Comparison of ENCODE assay signal across 1 cellular context in the genomic region with DNA sequence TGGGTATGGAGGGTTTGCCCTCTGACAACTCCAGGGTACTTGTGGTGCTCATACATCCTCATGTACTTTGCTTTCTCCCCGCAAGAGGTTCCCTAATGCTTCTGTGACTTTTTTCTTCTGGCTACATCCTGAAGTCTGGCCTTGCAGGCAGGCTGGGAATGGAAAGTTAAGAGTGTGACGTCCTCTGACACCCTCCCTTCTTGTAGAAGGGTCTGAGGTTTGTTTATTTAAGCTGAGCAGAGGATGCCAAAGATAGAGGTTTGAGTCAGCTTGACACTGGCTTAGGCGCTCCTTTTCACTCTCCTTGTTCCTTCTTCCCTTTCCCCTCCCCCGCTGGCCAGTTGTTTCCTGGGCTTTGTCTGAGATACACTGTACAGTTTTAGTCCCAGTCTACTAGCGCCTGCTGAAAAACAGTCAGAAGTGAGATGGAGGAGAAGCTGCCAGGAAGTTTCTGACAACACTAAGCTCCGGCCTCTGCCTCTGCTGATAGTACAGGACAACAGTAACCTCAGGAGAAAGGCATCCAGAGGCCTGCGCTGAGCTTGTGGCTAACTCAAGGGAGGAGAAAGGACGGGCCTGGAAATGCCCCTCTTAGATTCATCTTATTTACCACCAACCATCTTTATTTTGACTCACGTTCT.
A peak's percentile ranks its signal among the peaks of the same experiment; 100 is the strongest.
TF ChIP-seq lines count a peak whose summit lies in the region.

A gene with protein sequence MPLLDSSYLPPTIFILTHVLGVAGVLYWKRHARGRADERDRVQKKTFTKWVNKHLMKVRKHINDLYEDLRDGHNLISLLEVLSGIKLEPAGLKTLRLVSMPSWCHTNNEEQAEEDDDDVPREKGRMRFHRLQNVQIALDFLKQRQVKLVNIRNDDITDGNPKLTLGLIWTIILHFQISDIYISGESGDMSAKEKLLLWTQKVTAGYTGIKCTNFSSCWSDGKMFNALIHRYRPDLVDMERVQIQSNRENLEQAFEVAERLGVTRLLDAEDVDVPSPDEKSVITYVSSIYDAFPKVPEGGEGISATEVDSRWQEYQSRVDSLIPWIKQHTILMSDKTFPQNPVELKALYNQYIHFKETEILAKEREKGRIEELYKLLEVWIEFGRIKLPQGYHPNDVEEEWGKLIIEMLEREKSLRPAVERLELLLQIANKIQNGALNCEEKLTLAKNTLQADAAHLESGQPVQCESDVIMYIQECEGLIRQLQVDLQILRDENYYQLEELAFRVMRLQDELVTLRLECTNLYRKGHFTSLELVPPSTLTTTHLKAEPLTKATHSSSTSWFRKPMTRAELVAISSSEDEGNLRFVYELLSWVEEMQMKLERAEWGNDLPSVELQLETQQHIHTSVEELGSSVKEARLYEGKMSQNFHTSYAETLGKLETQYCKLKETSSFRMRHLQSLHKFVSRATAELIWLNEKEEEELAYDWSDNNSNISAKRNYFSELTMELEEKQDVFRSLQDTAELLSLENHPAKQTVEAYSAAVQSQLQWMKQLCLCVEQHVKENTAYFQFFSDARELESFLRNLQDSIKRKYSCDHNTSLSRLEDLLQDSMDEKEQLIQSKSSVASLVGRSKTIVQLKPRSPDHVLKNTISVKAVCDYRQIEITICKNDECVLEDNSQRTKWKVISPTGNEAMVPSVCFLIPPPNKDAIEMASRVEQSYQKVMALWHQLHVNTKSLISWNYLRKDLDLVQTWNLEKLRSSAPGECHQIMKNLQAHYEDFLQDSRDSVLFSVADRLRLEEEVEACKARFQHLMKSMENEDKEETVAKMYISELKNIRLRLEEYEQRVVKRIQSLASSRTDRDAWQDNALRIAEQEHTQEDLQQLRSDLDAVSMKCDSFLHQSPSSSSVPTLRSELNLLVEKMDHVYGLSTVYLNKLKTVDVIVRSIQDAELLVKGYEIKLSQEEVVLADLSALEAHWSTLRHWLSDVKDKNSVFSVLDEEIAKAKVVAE (N-terminal part only) (plus strand): TSS at position 255 of the 641 bp plus-strand sequence. CDS start 328 bp downstream, at position 583.

TF ChIP-seq in IMR-90, 13 proteins besides CTCF, POLR2A, EP300 and RAD21:
- no peak for TF ChIP-seq CEBPB (IDR thresholded peaks at IDR 0.05; ENCODE audit: low read depth, low read length)
- 0 out of 2 replicates have a peak, but pooled peaks have one; percentile 45 for TF ChIP-seq MXI1 (IDR thresholded peaks at IDR 0.05; ENCODE audit: borderline replicate concordance, low read depth, low read length)
- peak; percentile 11; the same call in 1 of the 2 replicates for TF ChIP-seq MAZ (IDR thresholded peaks at IDR 0.05; ENCODE audit: borderline replicate concordance, low read depth, low read length)
- peak; percentile 54 for TF ChIP-seq SMC3 (IDR thresholded peaks at IDR 0.05; ENCODE audit: low read depth, low read length)
